In genomic region chr14:78978896-78979295, GRCh38 we compare ENCODE assay signal across 32 cellular contexts.
"Had no signal": no experiment of that assay in that cellular context is flagged by ENCODE, and none has a peak within 500 bp of the region (broad histone marks: within the 10 kb centered on the region; RNA-seq: fewer than 3 reads in every experiment).

No MANE protein-coding gene starts in this region.

- H3K27ac ChIP-seq: ascending aorta, breast epithelium, cardiac muscle cell, esophagus muscularis mucosa, foreskin keratinocyte, gastrocnemius medialis, heart left ventricle had no signal

- H3K27ac Mint-ChIP-seq: activated CD4-positive, alpha-beta memory T cell treated with anti-CD3 and anti-CD28 coated beads for 36 hours; activated CD4-positive, alpha-beta T cell treated with anti-CD3 and anti-CD28 coated beads for 36 hours; activated CD4-positive, alpha-beta T cell treated with anti-CD3 and anti-CD28 coated beads, Interleukin-2, amount 10 ng/mL, durations not matched to agents 24 days and 14 days; activated CD8-positive, alpha-beta memory T cell treated with anti-CD3 and anti-CD28 coated beads, Interleukin-2, amount 10 ng/mL, durations not matched to agents 7 days and 5 days; activated CD8-positive, alpha-beta T cell treated with anti-CD3 and anti-CD28 coated beads, Interleukin-2, amount 10 ng/mL, durations not matched to agents 7 days and 5 days; activated naive CD4-positive, alpha-beta T cell treated with anti-CD3 and anti-CD28 coated beads, Interleukin-2, amount 10 ng/mL, durations not matched to agents 7 days and 5 days; activated naive CD4-positive, alpha-beta T cell treated with anti-CD3 and anti-CD28 coated beads, Interleukin-2, amount 50 U/mL, for 72 hours; activated naive CD8-positive, alpha-beta T cell treated with anti-CD3 and anti-CD28 coated beads, Interleukin-2, amount 10 ng/mL, durations not matched to agents 7 days and 5 days; activated T-helper 1 cell treated with anti-CD3 and anti-CD28 coated beads, Interleukin-12 subunit alpha, Interleukin-12 subunit beta, Interleukin-2, Interleukin-4 antibody, amounts not matched to agents 30 ng/mL and 10 ng/mL and 1 ng/mL, durations not matched to agents 14 hours and 24 hours and 36 hours; activated T-helper 2 cell treated with anti-CD3 and anti-CD28 coated beads, Interferon-gamma antibody, Interleukin-2, Interleukin-4, amounts not matched to agents 10 μg/mL and 5 μg/mL and 100 μg/mL, durations not matched to agents 14 hours and 24 hours and 36 hours; brain; effector memory CD8-positive, alpha-beta T cell had no signal

- H3K9me3 Mint-ChIP-seq: activated CD4-positive, alpha-beta memory T cell treated with anti-CD3 and anti-CD28 coated beads for 36 hours; activated CD4-positive, alpha-beta T cell treated with anti-CD3 and anti-CD28 coated beads, Interleukin-2, amount 10 ng/mL, durations not matched to agents 24 days and 14 days; activated naive CD4-positive, alpha-beta T cell treated with anti-CD3 and anti-CD28 coated beads, Interleukin-2, amount 10 ng/mL, durations not matched to agents 7 days and 5 days; activated naive CD8-positive, alpha-beta T cell treated with anti-CD3 and anti-CD28 coated beads, Interleukin-2, amount 10 ng/mL, durations not matched to agents 7 days and 5 days; activated T-helper 1 cell treated with anti-CD3 and anti-CD28 coated beads, Interleukin-12 subunit alpha, Interleukin-12 subunit beta, Interleukin-2, Interleukin-4 antibody, amounts not matched to agents 30 ng/mL and 10 ng/mL and 1 ng/mL, durations not matched to agents 14 hours and 24 hours and 36 hours; activated T-helper 2 cell treated with anti-CD3 and anti-CD28 coated beads, Interferon-gamma antibody, Interleukin-2, Interleukin-4, amounts not matched to agents 10 μg/mL and 5 μg/mL and 100 μg/mL, durations not matched to agents 14 hours and 24 hours and 36 hours had no signal

- H3K4me3 Mint-ChIP-seq: activated CD4-positive, alpha-beta memory T cell treated with anti-CD3 and anti-CD28 coated beads for 36 hours; activated CD4-positive, alpha-beta T cell treated with anti-CD3 and anti-CD28 coated beads for 36 hours; activated CD4-positive, alpha-beta T cell treated with anti-CD3 and anti-CD28 coated beads, Interleukin-2, amount 10 ng/mL, durations not matched to agents 24 days and 14 days; activated CD8-positive, alpha-beta memory T cell treated with anti-CD3 and anti-CD28 coated beads, Interleukin-2, amount 10 ng/mL, durations not matched to agents 7 days and 5 days; activated CD8-positive, alpha-beta T cell treated with anti-CD3 and anti-CD28 coated beads, Interleukin-2, amount 10 ng/mL, durations not matched to agents 7 days and 5 days; activated naive CD4-positive, alpha-beta T cell treated with anti-CD3 and anti-CD28 coated beads, Interleukin-2, amount 10 ng/mL, durations not matched to agents 7 days and 5 days; activated naive CD8-positive, alpha-beta T cell treated with anti-CD3 and anti-CD28 coated beads, Interleukin-2, amount 10 ng/mL, durations not matched to agents 7 days and 5 days; activated T-helper 1 cell treated with anti-CD3 and anti-CD28 coated beads, Interleukin-12 subunit alpha, Interleukin-12 subunit beta, Interleukin-2, Interleukin-4 antibody, amounts not matched to agents 30 ng/mL and 10 ng/mL and 1 ng/mL, durations not matched to agents 14 hours and 24 hours and 36 hours; brain; effector memory CD8-positive, alpha-beta T cell had no signal

- H3K27me3 Mint-ChIP-seq: activated CD4-positive, alpha-beta T cell treated with anti-CD3 and anti-CD28 coated beads, Interleukin-2, amount 10 ng/mL, durations not matched to agents 24 days and 14 days; activated CD8-positive, alpha-beta memory T cell treated with anti-CD3 and anti-CD28 coated beads, Interleukin-2, amount 10 ng/mL, durations not matched to agents 7 days and 5 days; activated naive CD4-positive, alpha-beta T cell treated with anti-CD3 and anti-CD28 coated beads, Interleukin-2, amount 10 ng/mL, durations not matched to agents 7 days and 5 days; activated naive CD8-positive, alpha-beta T cell treated with anti-CD3 and anti-CD28 coated beads, Interleukin-2, amount 10 ng/mL, durations not matched to agents 7 days and 5 days; brain; effector memory CD8-positive, alpha-beta T cell had no signal

- DNase-seq: activated CD4-positive, alpha-beta memory T cell treated with anti-CD3 and anti-CD28 coated beads for 36 hours; activated CD4-positive, alpha-beta T cell treated with anti-CD3 and anti-CD28 coated beads for 36 hours; activated CD4-positive, alpha-beta T cell treated with anti-CD3 and anti-CD28 coated beads, Interleukin-2, amount 10 ng/mL, durations not matched to agents 24 days and 14 days; activated CD4-positive, CD25-positive, alpha-beta regulatory T cell; activated CD4-positive, CD25-positive, alpha-beta regulatory T cell treated with anti-CD3 and anti-CD28 coated beads, Interleukin-2, amount 50 U/mL, for 72 hours; activated CD8-positive, alpha-beta memory T cell treated with anti-CD3 and anti-CD28 coated beads, Interleukin-2, amount 10 ng/mL, durations not matched to agents 7 days and 5 days; activated CD8-positive, alpha-beta memory T cell treated with anti-CD3 and anti-CD28 coated beads, Interleukin-2, amount 50 U/mL, for 4 hours; activated CD8-positive, alpha-beta T cell treated with anti-CD3 and anti-CD28 coated beads, Interleukin-2, amount 10 ng/mL, durations not matched to agents 7 days and 5 days; activated effector memory CD4-positive, alpha-beta T cell treated with anti-CD3 and anti-CD28 coated beads, Interleukin-2, amount 50 U/mL, for 16 hours; activated naive CD4-positive, alpha-beta T cell treated with anti-CD3 and anti-CD28 coated beads, Interleukin-2, amount 10 ng/mL, durations not matched to agents 7 days and 5 days; activated naive CD8-positive, alpha-beta T cell treated with anti-CD3 and anti-CD28 coated beads, Interleukin-2, amount 10 ng/mL, durations not matched to agents 7 days and 5 days; activated T-cell treated with anti-CD3 and anti-CD28 coated beads, Interleukin-2, amount 50 U/mL, for 1 hour; activated T-cell treated with anti-CD3 and anti-CD28 coated beads, Interleukin-2, amount 50 U/mL, for 48 hours; central memory CD4-positive, alpha-beta T cell; cortex of kidney; dermis blood vessel endothelial cell; effector CD4-positive, alpha-beta T cell; effector memory CD8-positive, alpha-beta T cell; erythroblast; foreskin keratinocyte; gastrocnemius medialis; glutamatergic neuron; heart left ventricle; T-helper 2 cell had no signal

- H3K4me3 ChIP-seq: ascending aorta, breast epithelium, cardiac muscle cell, esophagus muscularis mucosa, gastrocnemius medialis, heart left ventricle had no signal

- H3K9me3 ChIP-seq: ascending aorta, breast epithelium, esophagus muscularis mucosa, gastrocnemius medialis, heart left ventricle had no signal

- H3K4me1 ChIP-seq: ascending aorta, breast epithelium, esophagus muscularis mucosa, gastrocnemius medialis, heart left ventricle had no signal

- ATAC-seq: activated CD4-positive, alpha-beta T cell treated with anti-CD3 and anti-CD28 coated beads for 36 hours; activated CD8-positive, alpha-beta memory T cell treated with anti-CD3 and anti-CD28 coated beads, Interleukin-2, amount 10 ng/mL, durations not matched to agents 7 days and 5 days; activated CD8-positive, alpha-beta T cell treated with anti-CD3 and anti-CD28 coated beads, Interleukin-2, amount 10 ng/mL, durations not matched to agents 7 days and 5 days; activated naive CD4-positive, alpha-beta T cell treated with anti-CD3 and anti-CD28 coated beads, Interleukin-2, amount 50 U/mL, for 72 hours; effector memory CD8-positive, alpha-beta T cell; foreskin keratinocyte; gastrocnemius medialis; heart left ventricle had no signal

- H3K4me1 Mint-ChIP-seq: activated CD4-positive, alpha-beta T cell treated with anti-CD3 and anti-CD28 coated beads for 36 hours; activated CD4-positive, alpha-beta T cell treated with anti-CD3 and anti-CD28 coated beads, Interleukin-2, amount 10 ng/mL, durations not matched to agents 24 days and 14 days; activated CD8-positive, alpha-beta memory T cell treated with anti-CD3 and anti-CD28 coated beads, Interleukin-2, amount 10 ng/mL, durations not matched to agents 7 days and 5 days; activated naive CD4-positive, alpha-beta T cell treated with anti-CD3 and anti-CD28 coated beads, Interleukin-2, amount 10 ng/mL, durations not matched to agents 7 days and 5 days; activated naive CD8-positive, alpha-beta T cell treated with anti-CD3 and anti-CD28 coated beads, Interleukin-2, amount 10 ng/mL, durations not matched to agents 7 days and 5 days; brain had no signal

- H3K36me3 ChIP-seq: ascending aorta, breast epithelium, cardiac muscle cell, esophagus muscularis mucosa, gastrocnemius medialis, heart left ventricle had no signal

- H3K36me3 Mint-ChIP-seq: activated CD4-positive, alpha-beta memory T cell treated with anti-CD3 and anti-CD28 coated beads for 36 hours; activated CD8-positive, alpha-beta memory T cell treated with anti-CD3 and anti-CD28 coated beads, Interleukin-2, amount 10 ng/mL, durations not matched to agents 7 days and 5 days; activated naive CD4-positive, alpha-beta T cell treated with anti-CD3 and anti-CD28 coated beads, Interleukin-2, amount 10 ng/mL, durations not matched to agents 7 days and 5 days; activated naive CD4-positive, alpha-beta T cell treated with anti-CD3 and anti-CD28 coated beads, Interleukin-2, amount 50 U/mL, for 72 hours; activated naive CD8-positive, alpha-beta T cell treated with anti-CD3 and anti-CD28 coated beads, Interleukin-2, amount 10 ng/mL, durations not matched to agents 7 days and 5 days had no signal

- H3K27me3 ChIP-seq: ascending aorta, breast epithelium, cardiac muscle cell, esophagus muscularis mucosa, foreskin keratinocyte, gastrocnemius medialis, heart left ventricle had no signal
